11 cellular contexts compared by ENCODE assay signal in genomic region chr11:79506124-79506523, GRCh38.
"Had no signal": no experiment of that assay in that cellular context is flagged by ENCODE, and none has a peak within 500 bp of the region (broad histone marks: within the 10 kb centered on the region; RNA-seq: fewer than 3 reads in every experiment).

No MANE protein-coding gene starts in this region.

- ATAC-seq: HCT116 had no signal

- H3K9ac ChIP-seq: GM23248 had no signal

- H3K27ac ChIP-seq: GM23248 had no signal

- H3K4me1 ChIP-seq: HAP-1 had no signal

- H3K9me3 ChIP-seq: HAP-1 had no signal

- H3K27ac Mint-ChIP-seq: GM23338, H9, HFFc6 had no signal

- H3K4me3 Mint-ChIP-seq: GM23338, H9, HFFc6 had no signal

- DNase-seq: GM23248, GOT3, H7, H9, HCEC 1CT, HFFc6 had no signal

- FAIRE-seq: H1, H54 had no signal

- H3K36me3 ChIP-seq: HAP-1 had no signal

- H3K4me2 ChIP-seq: GM23338 had no signal

- H3K9me3 Mint-ChIP-seq: GM23338, H9, HFFc6 had no signal

- H3K4me3 ChIP-seq: GM23248, GM23338, HAP-1 had no signal
